8 cellular contexts compared by ENCODE assay signal in genomic region chr16:21953541-21953902, GRCh38. TPM values are rescaled to one million over a fixed set of nuclear protein-coding genes. Genes with fewer than 3 reads are reported as not detected.
DNase-seq lines count a peak whose midpoint lies in the region; ATAC-seq, FAIRE-seq and TF ChIP-seq lines count a peak whose summit lies in the region.

No MANE protein-coding gene starts in this region.

- peaks cover 15% of the 10 kb centered on the region; the same call in 1 of the 2 replicates for H3K79me2 ChIP-seq in H9 (ENCODE audit: insufficient read depth, low read length)

- H3K27me3 ChIP-seq in CD4-positive, CD25-positive, alpha-beta regulatory T cell (ENCODE audit: control insufficient read depth, insufficient read depth, low read length) = no peaks in the 10 kb centered on the region
- no peaks in the 10 kb centered on the region for H3K27me3 ChIP-seq in H9 (ENCODE audit: insufficient read depth, low read length)
- no peaks in the 10 kb centered on the region for H3K27me3 ChIP-seq in WERI-Rb-1 (ENCODE audit: insufficient read depth, low read depth, severe bottlenecking)
- no peaks in the 10 kb centered on the region for H3K27me3 ChIP-seq in heart right ventricle
- no peaks in the 10 kb centered on the region for H3K27me3 ChIP-seq in skeletal muscle tissue (ENCODE audit: control insufficient read depth in 3 of 3, insufficient read depth in 3 of 3, low read length in 3 of 3)

- H3K9ac ChIP-seq in H9 (ENCODE audit: extremely low read depth, insufficient read length, low read length) (peak overlapping the region; percentile 94), skeletal muscle tissue (ENCODE audit: low read depth in 1 of 3, low read length in 3 of 3) (peak overlapping the region; percentile 94 to 100 (median 97))

- H3K4me1 ChIP-seq in CD4-positive, CD25-positive, alpha-beta regulatory T cell (ENCODE audit: control insufficient read depth, insufficient read depth, low read length, poor library complexity, severe bottlenecking) = peaks cover 67% of the 10 kb centered on the region
- H3K4me1 ChIP-seq in H9 (ENCODE audit: insufficient read depth, low read length) (no peaks in the 10 kb centered on the region), heart right ventricle (peaks cover 4 to 71% (median 51%) of the 10 kb centered on the region in 9 donors), skeletal muscle tissue (ENCODE audit: control insufficient read depth in 3 of 3, insufficient read depth in 3 of 3, low read length in 3 of 3) (peaks cover 31 to 40% (median 34%) of the 10 kb centered on the region in 3 donors)

- H3K4me3 Mint-ChIP-seq in CD4-positive, CD25-positive, alpha-beta regulatory T cell = peak overlapping the region; percentile 96 to 100 (median 100)
- peak overlapping the region; percentile 99 to 100 for H3K4me3 Mint-ChIP-seq in H9

- peak overlapping the region; percentile 99 to 100 (median 100) for H3K27ac Mint-ChIP-seq in CD4-positive, CD25-positive, alpha-beta regulatory T cell
- H3K27ac Mint-ChIP-seq in H9 = peak overlapping the region; percentile 100

- H3T11ph ChIP-seq in H9 (ENCODE audit: low read length) = no peak overlapping the region

- no peak overlapping the region for H4K91ac ChIP-seq in H9 (ENCODE audit: insufficient read length, low read depth, low read length)

- peaks cover 16% of the 10 kb centered on the region for H3K36me3 ChIP-seq in CD4-positive, CD25-positive, alpha-beta regulatory T cell (ENCODE audit: control insufficient read depth, insufficient read depth, low read length)
- H3K36me3 ChIP-seq in WERI-Rb-1 (peaks cover 25% of the 10 kb centered on the region), heart right ventricle (peaks cover 0 to 35% (median 15%) of the 10 kb centered on the region in 9 donors), skeletal muscle tissue (ENCODE audit: control insufficient read depth in 3 of 3, insufficient read depth in 3 of 3, low read length in 3 of 3) (peaks cover 12 to 14% (median 14%) of the 10 kb centered on the region in 3 donors)

- WGBS in H9 (ENCODE audit: extremely low coverage, insufficient read length, low lambda C conversion rate) = no CpG with 5 or more reads among the region's 15 CpGs
- 0% methylated on average over 15 of the region's 15 CpGs for WGBS in heart right ventricle, 2 donors

- H2BK20ac ChIP-seq in H9 (ENCODE audit: low read depth, low read length, poor library complexity, severe bottlenecking) = no peak overlapping the region

- DNase-seq in CD4-positive, CD25-positive, alpha-beta regulatory T cell = no peak
- no peak for DNase-seq in H9
- DNase-seq in WERI-Rb-1 = no peak
- DNase-seq in heart right ventricle = no peak
- no peak for DNase-seq in GM03348 (ENCODE audit: low spot score)
- DNase-seq in H54 (ENCODE audit: insufficient read length, low spot score) = no peak
- DNase-seq in NK-92 (lab: John Stamatoyannopoulos, UW; ENCODE audit: unreplicated experiment) = no peak

- no peak overlapping the region for H2BK15ac ChIP-seq in H9 (ENCODE audit: low read depth, low read length)

- no peak overlapping the region for H3K56ac ChIP-seq in H9 (ENCODE audit: insufficient read length, low read depth, low read length)

- H3K4me1 Mint-ChIP-seq in CD4-positive, CD25-positive, alpha-beta regulatory T cell = peaks cover 26 to 81% (median 49%) of the 10 kb centered on the region in 4 donors
- peaks cover 11 to 15% of the 10 kb centered on the region in 2 experiments for H3K4me1 Mint-ChIP-seq in H9

- H2BK5ac ChIP-seq in H9 (ENCODE audit: insufficient read length, low read length) = no peak overlapping the region

- no peak overlapping the region for H2AFZ ChIP-seq in H9 (ENCODE audit: low read length)

- intact Hi-C loops in heart right ventricle (cut with DNase I) = loop anchor here in 6 of 10 donors (1.0 to 10.0 kb wide), 9 partner anchors 51 to 796 kb away; partner anchors contain the start of genes LDAF1 (in 1 of the 6), MOSMO (in 1 of the 6), PDZD9 (in 1 of the 6) and POLR3E (in 1 of the 6)

- peak overlapping the region; percentile 71 for H3K14ac ChIP-seq in H9 (ENCODE audit: insufficient read depth, low read length)

- H3K23ac ChIP-seq in H9 (ENCODE audit: insufficient read length, low read depth, low read length) = no peak overlapping the region

- H2BK12ac ChIP-seq in H9 (ENCODE audit: insufficient read length, low read depth, low read length) = no peak overlapping the region

- no peaks in the 10 kb centered on the region for H3K9me3 Mint-ChIP-seq in CD4-positive, CD25-positive, alpha-beta regulatory T cell
- no peaks in the 10 kb centered on the region; a peak in 1 of 5 replicates for H3K9me3 Mint-ChIP-seq in H9

- peak overlapping the region; percentile 40 for H3K18ac ChIP-seq in H9 (ENCODE audit: insufficient read length, low read depth, low read length)

- no peak for TF ChIP-seq CTCF in H9 (conservative IDR thresholded peaks at IDR 0.05)
- no peak for TF ChIP-seq CTCF in WERI-Rb-1 (IDR thresholded peaks at IDR 0.05; ENCODE audit: low read depth, low read length)
- TF ChIP-seq CTCF in heart right ventricle (IDR thresholded peaks at IDR 0.05) = no peak

- peaks cover 21% of the 10 kb centered on the region for H3K36me3 Mint-ChIP-seq in CD4-positive, CD25-positive, alpha-beta regulatory T cell
- H3K36me3 Mint-ChIP-seq in H9 (ENCODE audit: insufficient read depth in 1 of 3, low read depth in 3 of 3) = peaks cover 10 to 33% (median 26%) of the 10 kb centered on the region in 3 experiments; a peak in 6 of 7 replicates

- no peaks in the 10 kb centered on the region for H3K9me3 ChIP-seq in CD4-positive, CD25-positive, alpha-beta regulatory T cell (ENCODE audit: control insufficient read depth in 2 of 2, low read length in 2 of 2)
- H3K9me3 ChIP-seq in H9 (ENCODE audit: control insufficient read depth, low read depth, low read length) (no peaks in the 10 kb centered on the region), WERI-Rb-1 (ENCODE audit: severe bottlenecking) (no peaks in the 10 kb centered on the region), heart right ventricle (no peaks in the 10 kb centered on the region), skeletal muscle tissue (ENCODE audit: control insufficient read depth in 3 of 3, low read length in 3 of 3) (no peaks in the 10 kb centered on the region)

- no peak overlapping the region for H2AK5ac ChIP-seq in H9 (ENCODE audit: insufficient read length, low read length)

- H3K27ac ChIP-seq in CD4-positive, CD25-positive, alpha-beta regulatory T cell (ENCODE audit: insufficient read depth, low read length, poor library complexity, severe bottlenecking) = peak overlapping the region; percentile 99
- H3K27ac ChIP-seq in H9 (ENCODE audit: insufficient read length, low read depth, low read length) = peak overlapping the region; percentile 67
- peak overlapping the region; percentile 96 for H3K27ac ChIP-seq in WERI-Rb-1
- peak overlapping the region; percentile 86 to 99 (median 96) for H3K27ac ChIP-seq in heart right ventricle
- H3K27ac ChIP-seq in skeletal muscle tissue (ENCODE audit: low read depth, low read length) = peak overlapping the region; percentile 95

- H4K8ac ChIP-seq in H9 (replicated peaks; ENCODE audit: insufficient read length, low read depth, low read length) = no peak overlapping the region

- peaks cover 7% of the 10 kb centered on the region for H3K23me2 ChIP-seq in H9 (ENCODE audit: insufficient read length, low read depth, low read length, poor library complexity, severe bottlenecking)

- FAIRE-seq in H54 (lab: Jason Lieb, UNC) = no peak

- H4K5ac ChIP-seq in H9 (ENCODE audit: insufficient read length, low read depth, low read length) = no peak overlapping the region

- H3K27me3 Mint-ChIP-seq in CD4-positive, CD25-positive, alpha-beta regulatory T cell = no peaks in the 10 kb centered on the region
- H3K27me3 Mint-ChIP-seq in H9 (ENCODE audit: low read depth) = no peaks in the 10 kb centered on the region

- peak overlapping the region; percentile 98 for H3K4me3 ChIP-seq in CD4-positive, CD25-positive, alpha-beta regulatory T cell (ENCODE audit: low read depth, low read length)
- H3K4me3 ChIP-seq in WERI-Rb-1 (ENCODE audit: low read depth, low read length) = peak overlapping the region; percentile 99
- peak overlapping the region; percentile 78 to 98 (median 88) for H3K4me3 ChIP-seq in heart right ventricle
- peak overlapping the region; percentile 95 to 99 (median 99) for H3K4me3 ChIP-seq in skeletal muscle tissue (ENCODE audit: low read length in 3 of 3)

- no peak for TF ChIP-seq POLR2A in H54 (IDR thresholded peaks at IDR 0.05; ENCODE audit: low read depth, low read length)

- H3K4ac ChIP-seq in H9 (ENCODE audit: low read depth, low read length) = no peak overlapping the region

- H3K4me2 ChIP-seq in H9 (ENCODE audit: insufficient read depth, insufficient read length, low read length) = peak overlapping the region; percentile 97

- H3K79me1 ChIP-seq in H9 (ENCODE audit: insufficient read depth, low read depth, low read length, poor library complexity, severe bottlenecking) = no peaks in the 10 kb centered on the region

- no peaks in the 10 kb centered on the region for H4K20me1 ChIP-seq in H9 (ENCODE audit: control insufficient read depth, insufficient read depth, insufficient read length)

- H2BK120ac ChIP-seq in H9 (ENCODE audit: low read depth, low read length, poor library complexity, severe bottlenecking) = no peak overlapping the region

- ATAC-seq in CD4-positive, CD25-positive, alpha-beta regulatory T cell (ENCODE audit: low read depth in 2 of 2) = peak in 1 of 2 donors; percentile 10
- peak; percentile 10 to 68 (median 44) for ATAC-seq in heart right ventricle

RNA-seq across cellular contexts. Expression of gene UQCRC2, which starts 0.4 kb away (rescaled TPM):
- 217 TPM for total RNA-seq in CD4-positive, CD25-positive, alpha-beta regulatory T cell
- polyA plus RNA-seq in CD4-positive, CD25-positive, alpha-beta regulatory T cell = 100 to 1,000 TPM; 164 to 218 (median 194) TPM
- total RNA-seq in H9 (2021) = 224 and 228 TPM in 2 replicates
- 1,000 to 10,000 TPM in 5 of 10 donors, 100 to 1,000 TPM in 5; 648 to 1,183 (median 997) TPM for total RNA-seq in heart right ventricle
- 100 to 1,000 TPM; 183 to 266 TPM for polyA plus RNA-seq in heart right ventricle
- 449 TPM for total RNA-seq in skeletal muscle tissue

RNA-seq across cellular contexts. Expression of gene PDZD9, which starts 47.4 kb away (rescaled TPM):
- total RNA-seq in CD4-positive, CD25-positive, alpha-beta regulatory T cell = not detected
- under 1 TPM in 2 of 4 donors, not detected in 2; 0.22 to 0.28 TPM for polyA plus RNA-seq in CD4-positive, CD25-positive, alpha-beta regulatory T cell
- total RNA-seq in H9 (2021) (not detected in 2 replicates), heart right ventricle (not detected), skeletal muscle tissue (not detected)
- not detected for polyA plus RNA-seq in heart right ventricle

RNA-seq across cellular contexts. Expression of gene MOSMO, which starts 54.4 kb away (rescaled TPM):
- total RNA-seq in CD4-positive, CD25-positive, alpha-beta regulatory T cell = 13.1 TPM
- polyA plus RNA-seq in CD4-positive, CD25-positive, alpha-beta regulatory T cell = 1 to 10 TPM; 3.9 to 5.2 (median 4.1) TPM
- total RNA-seq in H9 (2021) (12.4 and 13.5 TPM in 2 replicates), heart right ventricle (10 to 100 TPM in 8 of 10 donors, 1 to 10 TPM in 2; 9.8 to 13.0 (median 11.3) TPM), skeletal muscle tissue (14.1 TPM)
- polyA plus RNA-seq in heart right ventricle = 10 to 100 TPM in 1 of 2 donors, 1 to 10 TPM in 1; 7.5 to 12.6 TPM
